ENCODE assay signal across 10 cellular contexts in genomic region chrX:39492495-39493162, GRCh38.
DNase-seq lines count a peak whose midpoint lies in the region; ATAC-seq, FAIRE-seq and TF ChIP-seq lines count a peak whose summit lies in the region.
"Had no signal": no experiment of that assay in that cellular context is flagged by ENCODE, and none has a peak within 500 bp of the region (broad histone marks: within the 10 kb centered on the region; RNA-seq: fewer than 3 reads in every experiment).

No MANE protein-coding gene starts in this region.

- TF ChIP-seq POLR2A in GM12892 (IDR thresholded peaks at IDR 0.05; ENCODE audit: low read depth, low read length), result no peak

- DNase-seq in GM12892 (ENCODE audit: insufficient read length) (no peak), OCI-M1 (lab: John Stamatoyannopoulos, UW) (peak; percentile 35), lower lobe of right lung (no peak), iPS-NIHi7 (ENCODE audit: extremely low spot score) (no peak), A172 (ENCODE audit: low spot score) (no peak)
- no peak for DNase-seq in activated CD8-positive, alpha-beta memory T cell treated with anti-CD3 and anti-CD28 coated beads, Interleukin-2, amount 10 ng/mL, durations not matched to agents 7 days and 5 days
- DNase-seq: EL, NCI-H1092 had no signal

- no peaks in the 10 kb centered on the region for H3K9me3 Mint-ChIP-seq in activated CD8-positive, alpha-beta memory T cell treated with anti-CD3 and anti-CD28 coated beads, Interleukin-2, amount 10 ng/mL, durations not matched to agents 7 days and 5 days (ENCODE audit: low read depth)

- no peaks in the 10 kb centered on the region for H3K36me3 ChIP-seq in lower lobe of right lung

- ATAC-seq in GM21723 (IDR thresholded peaks at IDR 0.05; ENCODE audit: unreplicated experiment) (peak; percentile 54), lower lobe of right lung (peak; percentile 51 to 55), GM21825 (IDR thresholded peaks at IDR 0.05; ENCODE audit: unreplicated experiment) (no peak)
- no peak for ATAC-seq in activated CD8-positive, alpha-beta memory T cell treated with anti-CD3 and anti-CD28 coated beads, Interleukin-2, amount 10 ng/mL, durations not matched to agents 7 days and 5 days

- FAIRE-seq in GM12892 (lab: Jason Lieb, UNC), result peak; percentile 74

- H3K27ac Mint-ChIP-seq in activated CD8-positive, alpha-beta memory T cell treated with anti-CD3 and anti-CD28 coated beads, Interleukin-2, amount 10 ng/mL, durations not matched to agents 7 days and 5 days, result no peak overlapping the region

- TF ChIP-seq CTCF in lower lobe of right lung (IDR thresholded peaks at IDR 0.05), result no peak

- H3K4me3 Mint-ChIP-seq in activated CD8-positive, alpha-beta memory T cell treated with anti-CD3 and anti-CD28 coated beads, Interleukin-2, amount 10 ng/mL, durations not matched to agents 7 days and 5 days, result no peak overlapping the region

- no peak overlapping the region for H3K27ac ChIP-seq in lower lobe of right lung

- no peak overlapping the region for H3K4me3 ChIP-seq in lower lobe of right lung

- H3K4me1 Mint-ChIP-seq in activated CD8-positive, alpha-beta memory T cell treated with anti-CD3 and anti-CD28 coated beads, Interleukin-2, amount 10 ng/mL, durations not matched to agents 7 days and 5 days, result peaks cover 16% of the 10 kb centered on the region

- H3K27me3 Mint-ChIP-seq in activated CD8-positive, alpha-beta memory T cell treated with anti-CD3 and anti-CD28 coated beads, Interleukin-2, amount 10 ng/mL, durations not matched to agents 7 days and 5 days, result no peaks in the 10 kb centered on the region

- no peaks in the 10 kb centered on the region for H3K36me3 Mint-ChIP-seq in activated CD8-positive, alpha-beta memory T cell treated with anti-CD3 and anti-CD28 coated beads, Interleukin-2, amount 10 ng/mL, durations not matched to agents 7 days and 5 days

- H3K27me3 ChIP-seq in lower lobe of right lung (ENCODE audit: low read depth), result no peaks in the 10 kb centered on the region

- intact Hi-C loops in lower lobe of right lung (cut with DNase I), result no loop called here

- no peaks in the 10 kb centered on the region for H3K9me3 ChIP-seq in lower lobe of right lung

- CTCF ChIA-PET in activated CD8-positive, alpha-beta memory T cell treated with anti-CD3 and anti-CD28 coated beads, Interleukin-2, amount 10 ng/mL, durations not matched to agents 7 days and 5 days (lab: Charles Lee), result no interaction called here

- H3K4me1 ChIP-seq in lower lobe of right lung, result no peaks in the 10 kb centered on the region

Comparison
In these comparisons a context has a peak if more than half of its experiments do, and no peak if none do; other contexts are left out.
1. ATAC-seq: peak in GM21723 (single experiment) and lower lobe of right lung (2 of 2); none in activated CD8-positive, alpha-beta memory T cell treated with anti-CD3 and anti-CD28 coated beads, Interleukin-2, amount 10 ng/mL, durations not matched to agents 7 days and 5 days (single experiment) and GM21825 (single experiment).